20 cellular contexts compared by ENCODE assay signal in genomic region chr12:80291108-80291754, GRCh38.
DNase-seq lines count a peak whose midpoint lies in the region; ATAC-seq, FAIRE-seq and TF ChIP-seq lines count a peak whose summit lies in the region.
"Had no signal": no experiment of that assay in that cellular context is flagged by ENCODE, and none has a peak within 500 bp of the region (broad histone marks: within the 10 kb centered on the region; RNA-seq: fewer than 3 reads in every experiment).

No MANE protein-coding gene starts in this region.

- peaks cover 29% of the 10 kb centered on the region for H3K4me1 ChIP-seq in GM12878 (ENCODE audit: control insufficient read depth, insufficient read depth, low read length)
- H3K4me1 ChIP-seq: BE2C, body of pancreas, upper lobe of left lung had no signal

- TF ChIP-seq EP300 in GM12878 (IDR thresholded peaks at IDR 0.05; ENCODE audit: borderline replicate concordance in 1 of 2, control insufficient read depth in 1 of 2, low read depth in 2 of 2, low read length in 2 of 2), result peak; percentile 71 to 80

- no peak overlapping the region for H3K4me3 ChIP-seq in GM12878
- H3K4me3 ChIP-seq: body of pancreas, hepatocyte, upper lobe of left lung had no signal

- TF ChIP-seq RAD21 in GM12878 (IDR thresholded peaks at IDR 0.05; ENCODE audit: insufficient read depth, low read depth, low read length), result no peak

- TF ChIP-seq CTCF in GM12878 (IDR thresholded peaks at IDR 0.05 in 2 of 3, conservative IDR thresholded peaks at IDR 0.05 in 1 of 3; ENCODE audit: control insufficient read depth in 2 of 3, extremely low read depth in 1 of 3, insufficient read depth in 1 of 3, low read depth in 3 of 3, low read length in 3 of 3), result no peak

- SMC1A ChIA-PET in GM12878 (lab: Charles Lee; ENCODE audit: uncharacterized antibody, unreplicated experiment), result interaction anchor here (0.8 to 1.1 kb wide), 6 partner anchors 8 to 602 kb away, joined by 3 to 7 read pairs (median 4); no protein-coding TSS in a partner anchor

- H3K4me2 ChIP-seq in GM12878 (ENCODE audit: control insufficient read depth, insufficient read depth), result 0 out of 2 replicates have a peak overlapping the region, but pooled peaks have one; percentile 5
- H3K4me2 ChIP-seq: hepatocyte had no signal

- H3K9me3 ChIP-seq in GM12878 (replicated peaks; ENCODE audit: control insufficient read depth, insufficient read depth, low read length), result peaks cover 12% of the 10 kb centered on the region; the same call in 2 of the 3 replicates
- H3K9me3 ChIP-seq: BE2C, body of pancreas, upper lobe of left lung had no signal

- peak; percentile 78 for FAIRE-seq in GM12878 (lab: Jason Lieb, UNC)

- no peak for TF ChIP-seq POLR2A in GM12878 (IDR thresholded peaks at IDR 0.05; ENCODE audit: low read depth, low read length)

- H3K79me2 ChIP-seq in GM12878 (ENCODE audit: control insufficient read depth, insufficient read depth, low read length), result no peaks in the 10 kb centered on the region
- H3K79me2 ChIP-seq: hepatocyte had no signal

- POLR2A ChIA-PET in GM12878 (lab: Charles Lee), result no interaction called here

- no peaks in the 10 kb centered on the region for H4K20me1 ChIP-seq in GM12878 (ENCODE audit: control insufficient read depth, insufficient read depth)

- ATAC-seq in GM18907 (IDR thresholded peaks at IDR 0.05; ENCODE audit: unreplicated experiment) (peak; percentile 70), GM21723 (IDR thresholded peaks at IDR 0.05; ENCODE audit: unreplicated experiment) (peak; percentile 42), HG03139 (IDR thresholded peaks at IDR 0.05; ENCODE audit: unreplicated experiment) (peak; percentile 47), GM12878 (peak; percentile 71), HG02759 (IDR thresholded peaks at IDR 0.05; ENCODE audit: unreplicated experiment) (no peak)
- ATAC-seq: body of pancreas; SK-N-SH treated with all-trans-retinoic acid at 6 μM for 48 hours; stimulated activated effector memory CD8-positive, alpha-beta T cell treated with anti-CD3 and anti-CD28 coated beads, Interleukin-12 subunit alpha, Interleukin-12 subunit beta, amount 100 ng/mL, for 72 hours had no signal

- H3K27ac ChIP-seq in GM12878 (ENCODE audit: control insufficient read depth, insufficient read depth), result peak overlapping the region; percentile 54
- H3K27ac ChIP-seq: body of pancreas, hepatocyte, upper lobe of left lung, WERI-Rb-1 had no signal

- RAD21 ChIA-PET in GM12878 (lab: Charles Lee; ENCODE audit: unreplicated experiment), result interaction anchor here (1.0 to 1.6 kb wide), 2 partner anchors 9 to 21 kb away, joined by 4 read pairs; no protein-coding TSS in a partner anchor

- no peaks in the 10 kb centered on the region for H3K27me3 ChIP-seq in GM12878 (replicated peaks in 1 of 2; ENCODE audit: control insufficient read depth in 2 of 2, insufficient read depth in 2 of 2, low read length in 1 of 2)
- H3K27me3 ChIP-seq: BE2C, body of pancreas, hepatocyte, upper lobe of left lung had no signal

- H3K36me3 ChIP-seq in GM12878 (ENCODE audit: control insufficient read depth in 2 of 2, insufficient read depth in 2 of 2, low read length in 1 of 2), result no peaks in the 10 kb centered on the region
- H3K36me3 ChIP-seq: BE2C, upper lobe of left lung, WERI-Rb-1 had no signal

- CTCF ChIA-PET in GM12878 (lab: Yijun Ruan, JAX), result interaction anchor here (1.1 to 1.3 kb wide), 3 partner anchors 14 to 96 kb away, joined by 3 to 12 read pairs (median 4); no protein-coding TSS in a partner anchor

- DNase-seq in GM12878 (ENCODE audit: low read depth, low spot score) (peak; percentile 38), DMS 273 treated with DMSO at 0.1 percent for 48 hours (lab: John Stamatoyannopoulos, UW) (no peak), T1000 (lab: John Stamatoyannopoulos, UW) (no peak), SKM-1 treated with dmso at 0.1 percent for 144 hours (lab: John Stamatoyannopoulos, UW; ENCODE audit: unreplicated experiment) (no peak)
- DNase-seq: activated naive CD4-positive, alpha-beta T cell treated with Interleukin-2 at 50 U/mL for 16 hours; BE2C; body of pancreas; DMS79 treated with DMSO at 0.1 percent for 48 hours; KG1; NCI-H1436 treated with DMSO at 0.1 percent for 48 hours; NCI-H446 treated with DMSO at 0.1 percent for 48 hours; upper lobe of left lung; WERI-Rb-1 had no signal

- intact Hi-C loops in GM12878 (cut with micrococcal nuclease; ENCODE audit: unreplicated experiment), result loop anchor here (1.0 to 5.0 kb wide), 2 partner anchors 8 to 486 kb away; no protein-coding TSS in a partner anchor

- BruUV-seq in GM12878 (replicated peaks; lab: Mats Ljungman, UMichigan), result no TSS peak

- 7% methylated on average over 5 of the region's 5 CpGs for WGBS in GM12878 (ENCODE audit: insufficient coverage, insufficient replicate concordance, low lambda C conversion rate, missing lambda C conversion rate)

- no peak overlapping the region for H2AFZ ChIP-seq in GM12878 (ENCODE audit: control insufficient read depth, low read depth, low read length)
- H2AFZ ChIP-seq: hepatocyte had no signal

- in situ Hi-C loops in GM12878 (cut with MboI), result loop anchor here (10.0 kb wide), 1 partner anchor 484 kb away; no protein-coding TSS in a partner anchor

- H3K9ac ChIP-seq in GM12878 (ENCODE audit: control insufficient read depth, insufficient read depth, low read length), result no peak overlapping the region

TF ChIP-seq in GM12878, 131 proteins besides CTCF, POLR2A, EP300 and RAD21 (continues in another document):
- no peak for TF ChIP-seq MYC (IDR thresholded peaks at IDR 0.05; ENCODE audit: insufficient read depth, insufficient read length, insufficient replicate concordance, low read length, severe bottlenecking)
- TF ChIP-seq CREB1 (IDR thresholded peaks at IDR 0.05; ENCODE audit: low read depth), result 0 out of 2 replicates have a peak, but pooled peaks have one; percentile 18
- no peak for TF ChIP-seq ZZZ3 (IDR thresholded peaks at IDR 0.05; ENCODE audit: control insufficient read depth, insufficient read length, low read depth)
- no peak for TF ChIP-seq BCLAF1 (IDR thresholded peaks at IDR 0.05)
- TF ChIP-seq GATAD2B (conservative IDR thresholded peaks at IDR 0.05; ENCODE audit: low read depth), result 0 out of 2 replicates have a peak, but pooled peaks have one; percentile 23
- TF ChIP-seq NFIC (IDR thresholded peaks at IDR 0.05; ENCODE audit: low read depth, low read length), result peak; percentile 96
- TF ChIP-seq NRF1 (conservative IDR thresholded peaks at IDR 0.05; ENCODE audit: low read depth, low read length), result no peak
- peak; percentile 92 for TF ChIP-seq DPF2 (IDR thresholded peaks at IDR 0.05)
- TF ChIP-seq ZNF217 (IDR thresholded peaks at IDR 0.05), result peak; percentile 88; the same call in 1 of the 2 replicates
- TF ChIP-seq RELA (IDR thresholded peaks at IDR 0.05; ENCODE audit: borderline replicate concordance, partially characterized antibody), result no peak
- no peak for TF ChIP-seq POLR2AphosphoS2 (IDR thresholded peaks at IDR 0.05; ENCODE audit: low read depth, low read length)
- peak; percentile 83; the same call in 1 of the 2 replicates for TF ChIP-seq FOXM1 (IDR thresholded peaks at IDR 0.05; ENCODE audit: low read depth, low read length)
- no peak for TF ChIP-seq SUZ12 (IDR thresholded peaks at IDR 0.05; ENCODE audit: unreplicated experiment)
- TF ChIP-seq SPI1 (IDR thresholded peaks at IDR 0.05; ENCODE audit: borderline replicate concordance, insufficient read depth, low read depth, low read length), result peak; percentile 95
- no peak for TF ChIP-seq KLF5 (IDR thresholded peaks at IDR 0.05; ENCODE audit: partially characterized antibody)
- peak; percentile 70 for TF ChIP-seq CREM (IDR thresholded peaks at IDR 0.05; ENCODE audit: low read depth)
- TF ChIP-seq GABPA (IDR thresholded peaks at IDR 0.05; ENCODE audit: low read depth), result peak; percentile 42; the same call in 1 of the 2 replicates
- peak; percentile 89 for TF ChIP-seq MEF2A (IDR thresholded peaks at IDR 0.05; ENCODE audit: insufficient read depth, low read depth, low read length)
- TF ChIP-seq IKZF2 (IDR thresholded peaks at IDR 0.05), result peak; percentile 30 to 62; a peak in 3 of 4 replicates
- TF ChIP-seq RCOR1 (conservative IDR thresholded peaks at IDR 0.05; ENCODE audit: low read depth, low read length), result 0 out of 2 replicates have a peak, but pooled peaks have one; percentile 54
- no peak for TF ChIP-seq SIN3A (IDR thresholded peaks at IDR 0.05; ENCODE audit: low read depth, low read length)
- TF ChIP-seq EED (IDR thresholded peaks at IDR 0.05; ENCODE audit: low read depth), result no peak
- TF ChIP-seq CHD2 (IDR thresholded peaks at IDR 0.05; ENCODE audit: borderline replicate concordance, low read depth, low read length), result 0 out of 2 replicates have a peak, but pooled peaks have one; percentile 32
- TF ChIP-seq ATF7 (IDR thresholded peaks at IDR 0.05; ENCODE audit: low read depth), result peak; percentile 31; the same call in 1 of the 2 replicates
- peak; percentile 53 for TF ChIP-seq RUNX3 (IDR thresholded peaks at IDR 0.05; ENCODE audit: low read length)
- peak; percentile 93 for TF ChIP-seq MTA2 (IDR thresholded peaks at IDR 0.05; ENCODE audit: low read depth)
